ENCODE assay signal across 29 cellular contexts in genomic region chr13:42794572-42795275, GRCh38. TPM values are rescaled to one million over a fixed set of nuclear protein-coding genes. Genes with fewer than 3 reads are reported as not detected.
"Had no signal": no experiment of that assay in that cellular context is flagged by ENCODE, and none has a peak within 500 bp of the region (broad histone marks: within the 10 kb centered on the region; RNA-seq: fewer than 3 reads in every experiment).

No MANE protein-coding gene starts in this region.

- DNase-seq: activated B cell treated with CpG ODN at 0.5 μM for 24 hours; activated CD4-positive, alpha-beta T cell treated with anti-CD3 and anti-CD28 coated beads for 4 hours; activated CD4-positive, alpha-beta T cell treated with anti-CD3 and anti-CD28 coated beads, Interleukin-2, amount 50 U/mL, for 48 hours; activated CD8-positive, alpha-beta memory T cell treated with anti-CD3 and anti-CD28 coated beads, Interleukin-2, amount 50 U/mL, for 48 hours; activated naive CD4-positive, alpha-beta T cell treated with Interleukin-2 at 50 U/mL for 16 hours; activated naive CD8-positive, alpha-beta T cell treated with anti-CD3 and anti-CD28 coated beads for 36 hours; activated T-cell treated with anti-CD3 and anti-CD28 coated beads, Interleukin-2, amount 50 U/mL, for 48 hours; amniotic stem cell; effector CD4-positive, alpha-beta T cell; erythroblast; foreskin melanocyte; hippocampal formation; midbrain; natural killer cell; pancreas; psoas muscle; right cardiac atrium; stimulated activated CD4-positive, alpha-beta T cell treated with anti-CD3 and anti-CD28 coated beads, Interleukin-12 subunit alpha, Interleukin-12 subunit beta, amount 100 ng/mL, for 4 hours; stimulated activated CD4-positive, alpha-beta T cell treated with anti-CD3 and anti-CD28 coated beads, Interleukin-4, amount 100 ng/mL, for 4 hours; stimulated activated naive CD8-positive, alpha-beta T cell treated with anti-CD3 and anti-CD28 coated beads, Interleukin-15, Interleukin-2, amounts not matched to agents 100 U/mL and 50 U/mL, for 24 hours; substantia nigra; T-helper 1 cell; thyroid gland had no signal

- H3K36me3 ChIP-seq: neutrophil, pancreas, thyroid gland had no signal

- H3K4me1 ChIP-seq: pancreas, psoas muscle, thyroid gland had no signal

- FAIRE-seq: endometrium, pancreas had no signal

- H3K9me3 ChIP-seq: neutrophil, pancreas, psoas muscle, thyroid gland had no signal

- H3K4me3 ChIP-seq: pancreas, psoas muscle, thyroid gland had no signal

- H3K27ac ChIP-seq: neutrophil, pancreas, psoas muscle, thyroid gland had no signal

- H3K27me3 ChIP-seq: neutrophil, pancreas, thyroid gland had no signal

RNA-seq across cellular contexts. Expression of gene FAM216B, which starts 13.3 kb away (rescaled TPM):
- total RNA-seq: activated B cell treated with CpG ODN at 0.5 μM for 24 hours; activated CD8-positive, alpha-beta memory T cell treated with anti-CD3 and anti-CD28 coated beads for 36 hours; activated naive CD8-positive, alpha-beta T cell treated with anti-CD3 and anti-CD28 coated beads for 36 hours; chondrocyte; liver; natural killer cell; psoas muscle; thyroid gland; ureter had no signal
